2 cellular contexts compared by ENCODE assay signal in genomic region chr10:96122824-96123223, GRCh38.
TF ChIP-seq lines count a peak whose summit lies in the region.

No MANE protein-coding gene starts in this region.

TF ChIP-seq in HEK293, 187 proteins besides CTCF, POLR2A, EP300 and RAD21 (continued from another document):
- peak; percentile 28; the same call in 1 of the 2 replicates for TF ChIP-seq PRDM1 (tag by site-specific recombination; IDR thresholded peaks at IDR 0.05)
- no peak for TF ChIP-seq ZIC2 (tag by site-specific recombination; IDR thresholded peaks at IDR 0.05)
- 0 out of 2 replicates have a peak, but pooled peaks have one; percentile 31 for TF ChIP-seq ZNF629 (tag by site-specific recombination; IDR thresholded peaks at IDR 0.05)
- no peak for TF ChIP-seq ZNF677 (tag by site-specific recombination; IDR thresholded peaks at IDR 0.05)
- no peak for TF ChIP-seq YY2 (tag by site-specific recombination; IDR thresholded peaks at IDR 0.05)
- TF ChIP-seq MYNN (tag by site-specific recombination; IDR thresholded peaks at IDR 0.05; ENCODE audit: borderline replicate concordance) = no peak
- no peak for TF ChIP-seq ZFP37 (tag by site-specific recombination; IDR thresholded peaks at IDR 0.05)
- no peak for TF ChIP-seq ZNF624 (tag by site-specific recombination; IDR thresholded peaks at IDR 0.05)
- no peak for TF ChIP-seq ZNF626 (tag by site-specific recombination; IDR thresholded peaks at IDR 0.05)
TF ChIP-seq in HEK293: peak in this region for 2.

TF ChIP-seq in K562, 482 proteins besides CTCF, POLR2A, EP300 and RAD21 (continued from another document):
- TF ChIP-seq CHD7 (IDR thresholded peaks at IDR 0.05; ENCODE audit: low read depth, low read length) (no peak), ZNF239 (CRISPR knock-in tag; IDR thresholded peaks at IDR 0.05) (no peak), RFX1 (IDR thresholded peaks at IDR 0.05) (peak; percentile 29; the same call in 1 of the 2 replicates), JUND (IDR thresholded peaks at IDR 0.05; ENCODE audit: borderline replicate concordance, low read depth, low read length) (peak; percentile 36; the same call in 1 of the 2 replicates), JUND (tag; IDR thresholded peaks at IDR 0.05; ENCODE audit: borderline replicate concordance, low read depth, low read length) (no peak), GTF3C2 (IDR thresholded peaks at IDR 0.05; ENCODE audit: borderline replicate concordance, extremely low read depth, insufficient read length) (no peak), NR3C1 (CRISPR knock-in tag; IDR thresholded peaks at IDR 0.05) (no peak), MBD1 (CRISPR knock-in tag; IDR thresholded peaks at IDR 0.05) (no peak), ARID3A (IDR thresholded peaks at IDR 0.05; ENCODE audit: borderline replicate concordance, low read depth, low read length) (peak; percentile 50; the same call in 1 of the 2 replicates)
TF ChIP-seq in K562: peak in this region for 5.
